In the genomic region with DNA sequence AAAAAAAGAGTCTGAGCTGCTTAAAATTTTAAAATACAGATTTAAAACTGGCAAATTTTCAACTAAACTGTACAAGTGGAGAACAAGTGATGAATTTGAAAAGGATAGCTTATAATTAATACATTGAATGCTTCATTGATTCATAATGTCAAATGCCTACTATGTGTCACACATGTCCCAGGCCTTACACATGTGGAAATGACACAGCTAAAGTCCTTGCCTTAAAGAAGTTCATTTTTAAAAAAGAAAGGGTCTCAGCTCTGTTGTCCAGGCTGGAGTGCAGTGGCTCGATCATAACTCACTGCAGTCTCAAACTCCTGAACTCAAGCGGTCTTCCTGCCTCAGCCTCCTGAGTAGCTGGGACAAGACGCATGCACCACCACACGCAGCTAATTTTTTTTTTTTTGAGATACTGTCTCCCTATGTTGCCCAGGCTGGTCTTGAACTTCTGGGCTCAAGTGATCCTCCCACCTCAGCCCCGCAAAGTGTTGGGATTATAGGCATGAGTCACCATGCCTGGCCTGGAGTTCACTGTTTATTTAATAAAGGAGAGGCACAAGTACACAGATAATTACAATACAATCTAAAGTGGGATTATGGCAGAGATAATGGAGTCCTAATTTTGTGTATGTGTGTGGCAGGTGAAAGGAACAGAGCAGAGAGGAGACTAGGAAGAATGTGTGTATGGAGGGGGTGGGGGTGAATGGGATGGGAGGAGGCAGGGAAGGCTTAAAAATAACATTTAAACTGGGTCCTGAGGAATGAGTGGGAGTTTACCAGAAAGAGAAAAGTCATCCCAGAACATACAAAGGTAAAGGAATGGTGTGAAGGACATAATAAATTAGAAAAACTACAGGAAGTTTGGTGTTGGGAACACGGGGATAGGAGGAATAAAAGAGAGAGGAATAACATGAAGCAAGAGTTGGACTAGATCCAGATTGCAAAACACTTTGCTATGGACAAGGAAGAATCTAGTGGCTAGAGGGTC, we compare ENCODE assay signal across 1 cellular context.
TF ChIP-seq lines count a peak whose summit lies in the region.

No MANE protein-coding gene starts in this region.

TF ChIP-seq in GM23338, 12 proteins besides CTCF, POLR2A, EP300 and RAD21 (continued from another document):
- TF ChIP-seq ZNF462 (CRISPR knock-in tag; IDR thresholded peaks at IDR 0.05) (no peak), POLR2AphosphoS5 (IDR thresholded peaks at IDR 0.05; ENCODE audit: low read depth) (no peak), EZH2phosphoT487 (IDR thresholded peaks at IDR 0.05; ENCODE audit: unreplicated experiment) (no peak), NANOG (IDR thresholded peaks at IDR 0.05; ENCODE audit: borderline replicate concordance) (no peak), STAT1 (IDR thresholded peaks at IDR 0.05; ENCODE audit: unreplicated experiment) (no peak), CREB1 (CRISPR knock-in tag; IDR thresholded peaks at IDR 0.05; ENCODE audit: low read depth) (no peak), JUNB (IDR thresholded peaks at IDR 0.05; ENCODE audit: unreplicated experiment) (no peak), REST (IDR thresholded peaks at IDR 0.05; ENCODE audit: unreplicated experiment) (no peak), ZNF114 (CRISPR knock-in tag; IDR thresholded peaks at IDR 0.05) (no peak)
TF ChIP-seq in GM23338: peak in this region for 0.
